8 cellular contexts compared by ENCODE assay signal in the genomic region with DNA sequence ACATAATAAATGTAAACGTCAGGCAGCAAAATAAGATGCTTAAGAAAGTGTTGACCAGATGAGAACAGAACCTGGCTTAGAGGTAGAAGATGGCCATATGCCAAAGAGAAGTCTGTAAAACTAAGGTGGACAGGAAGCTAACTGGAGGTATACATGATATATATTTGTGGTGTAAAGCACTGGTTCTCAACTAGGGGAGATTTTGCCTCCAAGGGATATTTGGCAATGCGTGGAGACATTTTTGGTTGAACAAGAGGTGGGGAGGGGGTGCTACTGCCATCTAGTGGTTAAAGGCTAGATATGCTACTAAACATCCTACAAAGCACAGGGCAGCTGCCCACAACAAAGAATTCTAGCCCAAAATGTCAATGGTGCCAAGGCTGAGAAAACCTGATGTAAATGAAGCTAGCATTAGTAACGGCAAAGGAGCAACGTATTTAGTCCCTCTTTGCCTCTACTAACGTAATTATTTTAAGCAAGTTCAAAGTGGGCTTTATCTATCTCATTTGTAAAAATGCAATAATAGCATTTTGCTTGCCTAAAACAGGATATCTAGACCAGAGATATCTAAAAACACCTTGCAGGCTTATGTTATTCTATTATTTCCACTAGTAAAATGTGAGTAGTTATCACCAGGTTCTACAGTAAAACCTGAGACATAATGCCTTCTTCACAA.
DNase-seq lines count a peak whose midpoint lies in the region; ATAC-seq and TF ChIP-seq lines count a peak whose summit lies in the region.

No MANE protein-coding gene starts in this region.

- H3K27ac Mint-ChIP-seq in activated T-helper 1 cell treated with anti-CD3 and anti-CD28 coated beads, Interleukin-12 subunit alpha, Interleukin-12 subunit beta, Interleukin-2, Interleukin-4 antibody, amounts not matched to agents 30 ng/mL and 10 ng/mL and 1 ng/mL, durations not matched to agents 14 hours and 24 hours and 36 hours = no peak overlapping the region

- intact Hi-C loops in activated T-helper 1 cell treated with anti-CD3 and anti-CD28 coated beads, Interleukin-12 subunit alpha, Interleukin-12 subunit beta, Interleukin-2, Interleukin-4 antibody, amounts not matched to agents 30 ng/mL and 10 ng/mL and 1 ng/mL, durations not matched to agents 14 hours and 24 hours and 36 hours (cut with micrococcal nuclease) = loop anchor here (1.0 to 10.0 kb wide), 5 partner anchors 90 to 1388 kb away; partner anchors contain the start of gene CNR1

- TF ChIP-seq POLR2A in gastroesophageal sphincter (IDR thresholded peaks at IDR 0.05) = no peak

- peaks cover 12% of the 10 kb centered on the region for H3K9me3 Mint-ChIP-seq in activated T-helper 1 cell treated with anti-CD3 and anti-CD28 coated beads, Interleukin-12 subunit alpha, Interleukin-12 subunit beta, Interleukin-2, Interleukin-4 antibody, amounts not matched to agents 30 ng/mL and 10 ng/mL and 1 ng/mL, durations not matched to agents 14 hours and 24 hours and 36 hours

- 33 to 45% methylated on average over 5 of the region's 5 CpGs for WGBS in gastroesophageal sphincter (ENCODE audit: low coverage in 1 of 2), 2 donors

- no peaks in the 10 kb centered on the region for H3K4me1 ChIP-seq in gastroesophageal sphincter

- H3K36me3 Mint-ChIP-seq in activated T-helper 1 cell treated with anti-CD3 and anti-CD28 coated beads, Interleukin-12 subunit alpha, Interleukin-12 subunit beta, Interleukin-2, Interleukin-4 antibody, amounts not matched to agents 30 ng/mL and 10 ng/mL and 1 ng/mL, durations not matched to agents 14 hours and 24 hours and 36 hours (ENCODE audit: low read depth) = peaks cover 18% of the 10 kb centered on the region

- no peaks in the 10 kb centered on the region for H3K9me3 ChIP-seq in gastroesophageal sphincter

- ATAC-seq in GM18517 (IDR thresholded peaks at IDR 0.05; ENCODE audit: unreplicated experiment) = peak; percentile 79
- ATAC-seq in gastroesophageal sphincter = peak; percentile 57
- ATAC-seq in GM19452 (IDR thresholded peaks at IDR 0.05; ENCODE audit: unreplicated experiment) = no peak

- H3K36me3 ChIP-seq in gastroesophageal sphincter = peaks cover 0 to 4% of the 10 kb centered on the region in 2 donors

- no peak overlapping the region for H3K27ac ChIP-seq in gastroesophageal sphincter

- TF ChIP-seq CTCF in AG09309 (IDR thresholded peaks at IDR 0.05; ENCODE audit: control insufficient read depth, insufficient read depth, low read depth, low read length, missing control alignments) (peak; percentile 88), gastroesophageal sphincter (IDR thresholded peaks at IDR 0.05) (peak; percentile 63 to 83 (median 70))

- peak; percentile 21 for DNase-seq in AG09309 (ENCODE audit: low read depth)
- peak; percentile 67 for DNase-seq in LHCN-M2 (ENCODE audit: low read depth)
- DNase-seq in RPMI7951 (ENCODE audit: low read depth) = peak; percentile 67
- DNase-seq in activated T-helper 1 cell treated with anti-CD3 and anti-CD28 coated beads, Interleukin-12 subunit alpha, Interleukin-12 subunit beta, Interleukin-2, Interleukin-4 antibody, amounts not matched to agents 30 ng/mL and 10 ng/mL and 1 ng/mL, durations not matched to agents 14 hours and 24 hours and 36 hours (ENCODE audit: low spot score) = peak; percentile 31
- DNase-seq in pons (ENCODE audit: low spot score) = peak; percentile 71

- H3K27me3 ChIP-seq in gastroesophageal sphincter = no peaks in the 10 kb centered on the region

- no peak overlapping the region for H3K4me3 Mint-ChIP-seq in activated T-helper 1 cell treated with anti-CD3 and anti-CD28 coated beads, Interleukin-12 subunit alpha, Interleukin-12 subunit beta, Interleukin-2, Interleukin-4 antibody, amounts not matched to agents 30 ng/mL and 10 ng/mL and 1 ng/mL, durations not matched to agents 14 hours and 24 hours and 36 hours

- H3K4me3 ChIP-seq in AG09309 (ENCODE audit: control insufficient read depth, low read depth, low read length) (no peak overlapping the region), gastroesophageal sphincter (no peak overlapping the region)

- H3K4me1 Mint-ChIP-seq in activated T-helper 1 cell treated with anti-CD3 and anti-CD28 coated beads, Interleukin-12 subunit alpha, Interleukin-12 subunit beta, Interleukin-2, Interleukin-4 antibody, amounts not matched to agents 30 ng/mL and 10 ng/mL and 1 ng/mL, durations not matched to agents 14 hours and 24 hours and 36 hours (ENCODE audit: low read depth) = peaks cover 5% of the 10 kb centered on the region

- no peaks in the 10 kb centered on the region for H3K27me3 Mint-ChIP-seq in activated T-helper 1 cell treated with anti-CD3 and anti-CD28 coated beads, Interleukin-12 subunit alpha, Interleukin-12 subunit beta, Interleukin-2, Interleukin-4 antibody, amounts not matched to agents 30 ng/mL and 10 ng/mL and 1 ng/mL, durations not matched to agents 14 hours and 24 hours and 36 hours (ENCODE audit: insufficient read depth)

- no peak for TF ChIP-seq EP300 in gastroesophageal sphincter (IDR thresholded peaks at IDR 0.05)

Comparison
In these comparisons a context has a peak if more than half of its experiments do, and no peak if none do; other contexts are left out.
1. DNase-seq: peak in every context shown above with its lines; median percentile 71 in pons; 67 in LHCN-M2; 67 in RPMI7951; 31 in activated T-helper 1 cell treated with anti-CD3 and anti-CD28 coated beads, Interleukin-12 subunit alpha, Interleukin-12 subunit beta, Interleukin-2, Interleukin-4 antibody, amounts not matched to agents 30 ng/mL and 10 ng/mL and 1 ng/mL, durations not matched to agents 14 hours and 24 hours and 36 hours; 21 in AG09309.